ENCODE assay signal across 34 cellular contexts in the genomic region with DNA sequence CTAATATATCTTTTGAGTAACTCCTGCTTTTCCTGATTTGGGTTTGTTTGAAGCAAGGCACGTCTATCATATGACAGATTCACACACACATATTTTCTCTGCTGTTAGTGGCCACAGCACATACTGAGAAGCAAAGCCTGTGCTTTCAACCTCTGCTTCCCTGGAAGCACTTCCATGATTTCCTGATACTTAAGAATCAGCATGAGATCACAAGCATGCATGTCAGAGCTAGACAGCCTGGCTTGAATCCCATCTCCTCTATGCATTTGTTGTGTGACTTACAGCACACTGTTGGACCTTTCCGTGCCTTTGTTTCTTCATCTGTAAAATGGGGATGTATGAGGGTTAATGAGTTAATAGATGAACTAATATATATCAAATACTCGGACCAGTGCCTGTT.
"Had no signal": no experiment of that assay in that cellular context is flagged by ENCODE, and none has a peak within 500 bp of the region (broad histone marks: within the 10 kb centered on the region; RNA-seq: fewer than 3 reads in every experiment).

No MANE protein-coding gene starts in this region.

- H3K36me3 ChIP-seq: brain microvascular endothelial cell, MG63 had no signal

- H3K9me3 Mint-ChIP-seq: activated CD4-positive, alpha-beta memory T cell treated with anti-CD3 and anti-CD28 coated beads, Interleukin-2, amount 10 ng/mL, durations not matched to agents 7 days and 5 days; activated naive CD4-positive, alpha-beta T cell treated with anti-CD3 and anti-CD28 coated beads, Interleukin-2, amount 10 ng/mL, durations not matched to agents 7 days and 5 days; activated naive CD8-positive, alpha-beta T cell treated with anti-CD3 and anti-CD28 coated beads, Interleukin-2, amount 50 U/mL, for 24 hours had no signal

- H3K27me3 ChIP-seq: brain microvascular endothelial cell had no signal

- ATAC-seq: activated CD8-positive, alpha-beta memory T cell treated with anti-CD3 and anti-CD28 coated beads, Interleukin-2, amount 10 ng/mL, durations not matched to agents 7 days and 5 days; activated naive CD8-positive, alpha-beta T cell treated with anti-CD3 and anti-CD28 coated beads, Interleukin-2, amount 50 U/mL, for 24 hours; PC-3 had no signal

- DNase-seq: activated CD4-positive, alpha-beta memory T cell treated with anti-CD3 and anti-CD28 coated beads, Interleukin-2, amount 10 ng/mL, durations not matched to agents 7 days and 5 days; activated CD4-positive, alpha-beta T cell treated with anti-CD3 and anti-CD28 coated beads for 1 hour; activated CD4-positive, alpha-beta T cell treated with anti-CD3 and anti-CD28 coated beads for 48 hours; activated CD4-positive, CD25-positive, alpha-beta regulatory T cell; activated CD8-positive, alpha-beta memory T cell treated with anti-CD3 and anti-CD28 coated beads for 24 hours; activated CD8-positive, alpha-beta memory T cell treated with anti-CD3 and anti-CD28 coated beads, Interleukin-2, amount 10 ng/mL, durations not matched to agents 7 days and 5 days; activated effector memory CD4-positive, alpha-beta T cell treated with Interleukin-2 at 50 U/mL for 16 hours; activated naive CD4-positive, alpha-beta T cell treated with anti-CD3 and anti-CD28 coated beads, Interleukin-2, amount 10 ng/mL, durations not matched to agents 7 days and 5 days; activated naive CD8-positive, alpha-beta T cell treated with anti-CD3 and anti-CD28 coated beads, Interleukin-2, amount 50 U/mL, for 24 hours; activated T-cell treated with anti-CD3 and anti-CD28 coated beads, Interleukin-2, amount 50 U/mL, for 48 hours; aorta; brain microvascular endothelial cell; Kasumi-1; KG1; MG63; NCI-H1048; NCI-H1105 treated with DMSO at 0.1 percent for 48 hours; NCI-H1436 treated with DMSO at 0.1 percent for 48 hours; NCI-H1694 treated with DMSO at 0.1 percent for 48 hours; NCI-H2029; NCI-H2107; NCI-H2171; NCI-H510A; NCI-H526; NCI-H748 treated with DMSO at 0.1 percent for 48 hours; NK-92 treated with Interleukin-12 subunit alpha and Interleukin-12 subunit beta, amount 100 ng/mL, for 24 hours; PC-3; Right ventricle myocardium superior; SW 1271; T-helper 1 cell; T-helper 2 cell; T-helper 9 cell had no signal

- H3K27ac Mint-ChIP-seq: activated CD4-positive, alpha-beta memory T cell treated with anti-CD3 and anti-CD28 coated beads, Interleukin-2, amount 10 ng/mL, durations not matched to agents 7 days and 5 days; activated CD8-positive, alpha-beta memory T cell treated with anti-CD3 and anti-CD28 coated beads, Interleukin-2, amount 10 ng/mL, durations not matched to agents 7 days and 5 days; activated naive CD4-positive, alpha-beta T cell treated with anti-CD3 and anti-CD28 coated beads, Interleukin-2, amount 10 ng/mL, durations not matched to agents 7 days and 5 days; activated naive CD8-positive, alpha-beta T cell; activated naive CD8-positive, alpha-beta T cell treated with anti-CD3 and anti-CD28 coated beads, Interleukin-2, amount 50 U/mL, for 24 hours had no signal

- H3K4me1 Mint-ChIP-seq: activated CD4-positive, alpha-beta memory T cell treated with anti-CD3 and anti-CD28 coated beads, Interleukin-2, amount 10 ng/mL, durations not matched to agents 7 days and 5 days; activated CD8-positive, alpha-beta memory T cell treated with anti-CD3 and anti-CD28 coated beads, Interleukin-2, amount 10 ng/mL, durations not matched to agents 7 days and 5 days; activated naive CD4-positive, alpha-beta T cell treated with anti-CD3 and anti-CD28 coated beads, Interleukin-2, amount 10 ng/mL, durations not matched to agents 7 days and 5 days had no signal

- H3K4me3 Mint-ChIP-seq: activated CD4-positive, alpha-beta memory T cell treated with anti-CD3 and anti-CD28 coated beads, Interleukin-2, amount 10 ng/mL, durations not matched to agents 7 days and 5 days; activated CD8-positive, alpha-beta memory T cell treated with anti-CD3 and anti-CD28 coated beads, Interleukin-2, amount 10 ng/mL, durations not matched to agents 7 days and 5 days; activated naive CD4-positive, alpha-beta T cell treated with anti-CD3 and anti-CD28 coated beads, Interleukin-2, amount 10 ng/mL, durations not matched to agents 7 days and 5 days; activated naive CD8-positive, alpha-beta T cell; activated naive CD8-positive, alpha-beta T cell treated with anti-CD3 and anti-CD28 coated beads, Interleukin-2, amount 50 U/mL, for 24 hours had no signal

- H3K4me3 ChIP-seq: MG63 had no signal

- H3K27me3 Mint-ChIP-seq: activated CD4-positive, alpha-beta memory T cell treated with anti-CD3 and anti-CD28 coated beads, Interleukin-2, amount 10 ng/mL, durations not matched to agents 7 days and 5 days; activated CD8-positive, alpha-beta memory T cell treated with anti-CD3 and anti-CD28 coated beads, Interleukin-2, amount 10 ng/mL, durations not matched to agents 7 days and 5 days; activated naive CD4-positive, alpha-beta T cell treated with anti-CD3 and anti-CD28 coated beads, Interleukin-2, amount 10 ng/mL, durations not matched to agents 7 days and 5 days; activated naive CD8-positive, alpha-beta T cell; activated naive CD8-positive, alpha-beta T cell treated with anti-CD3 and anti-CD28 coated beads, Interleukin-2, amount 50 U/mL, for 24 hours had no signal

- H3K27ac ChIP-seq: brain microvascular endothelial cell, VCaP had no signal
